Comparison of ENCODE assay signal across 9 cellular contexts in the genomic region with DNA sequence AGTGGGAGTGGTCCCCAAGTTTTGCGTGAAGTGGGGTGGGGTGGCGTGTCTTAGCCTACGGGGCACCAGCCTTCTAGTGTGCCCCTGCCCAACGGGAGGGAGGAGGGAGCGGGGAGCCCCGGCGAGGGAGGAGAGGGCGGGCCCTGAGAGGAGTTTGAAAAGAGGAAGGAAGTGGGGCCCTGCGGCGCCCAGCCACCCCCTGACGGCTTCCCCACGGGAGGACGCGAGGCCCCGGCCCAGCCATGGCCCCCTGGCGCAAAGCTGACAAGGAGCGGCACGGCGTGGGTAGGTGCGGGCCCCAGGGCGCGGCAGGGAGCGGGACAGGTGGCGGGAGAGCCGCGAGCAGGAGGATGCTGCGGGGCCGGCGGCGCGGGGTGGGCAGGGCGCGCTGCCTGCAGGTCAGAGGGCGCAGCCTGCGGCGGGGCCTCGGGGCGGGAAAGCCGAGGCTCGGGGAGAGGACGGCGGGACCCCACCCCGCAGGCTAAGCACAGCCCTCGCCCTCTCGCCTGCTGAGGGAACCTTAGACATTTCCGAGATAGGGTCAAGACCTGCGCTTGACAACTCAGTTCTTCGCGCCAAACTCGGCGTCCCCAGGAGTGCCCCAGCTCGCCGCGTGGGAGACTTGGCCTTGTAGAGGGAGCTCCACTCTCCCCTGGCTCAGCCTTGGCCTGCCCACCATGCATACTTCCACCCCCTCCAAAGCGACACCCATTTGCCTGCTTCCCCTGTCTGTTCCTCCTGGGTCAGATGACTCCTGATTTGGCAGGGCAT. TPM values are rescaled to one million over a fixed set of nuclear protein-coding genes. Genes with fewer than 3 reads are reported as not detected.
A peak's percentile ranks its signal among the peaks of the same experiment; 100 is the strongest.
DNase-seq lines count a peak whose midpoint lies in the region; ATAC-seq, FAIRE-seq and TF ChIP-seq lines count a peak whose summit lies in the region.
"Had no signal": no experiment of that assay in that cellular context is flagged by ENCODE, and none has a peak within 500 bp of the region (broad histone marks: within the 10 kb centered on the region; RNA-seq: fewer than 3 reads in every experiment).

A gene (plus strand): TSS at position 191 of the 771 bp plus-strand sequence. CDS start 52 bp downstream, at position 243.

- 3 to 10% (median 8%) methylated on average over 26 to 55 of the region's 55 CpGs for WGBS in small intestine, 3 donors

- peaks cover 42% of the 10 kb centered on the region for H3K4me1 Mint-ChIP-seq in activated T-helper 17 cell treated with anti-CD3 and anti-CD28 coated beads, Interleukin-2, amount 50 U/mL, for 72 hours

- no peak for FAIRE-seq in small intestine (lab: Jason Lieb, UNC)
- FAIRE-seq: TTC549 had no signal

- TF ChIP-seq CTCF in HFF-Myc (IDR thresholded peaks at IDR 0.05; ENCODE audit: low read depth, low read length, missing control alignments): no peak
- TF ChIP-seq CTCF in left ventricle myocardium inferior (IDR thresholded peaks at IDR 0.05; ENCODE audit: borderline replicate concordance): no peak

- DNase-seq in HFF-Myc (ENCODE audit: extremely low read depth, low read depth) (no peak), NOMO-1 treated with dmso at 0.1 percent for 144 hours (lab: John Stamatoyannopoulos, UW; ENCODE audit: unreplicated experiment) (peak; percentile 84), left ventricle myocardium inferior (peak; percentile 63), small intestine (peak; percentile 14), foreskin melanocyte (no peak), NCI-H2107 treated with DMSO at 0.1 percent for 48 hours (lab: John Stamatoyannopoulos, UW; ENCODE audit: unreplicated experiment) (no peak)

- H3K4me3 ChIP-seq in HFF-Myc (replicated peaks; ENCODE audit: low read depth, low read length) (0 out of 2 replicates have a peak within 1 kb of the TSS, but pooled peaks have one; percentile 11), left ventricle myocardium inferior (peak within 1 kb of the TSS; percentile 56), small intestine (ENCODE audit: low read depth in 1 of 2, low read length in 2 of 2) (peak within 1 kb of the TSS; percentile 50 to 56)

- H3K27me3 Mint-ChIP-seq in activated T-helper 17 cell treated with anti-CD3 and anti-CD28 coated beads, Interleukin-2, amount 50 U/mL, for 72 hours: no peaks in the 10 kb centered on the region

- ATAC-seq in activated T-helper 17 cell treated with anti-CD3 and anti-CD28 coated beads, Interleukin-2, amount 50 U/mL, for 72 hours (replicated peaks): peak; percentile 89

- H3K36me3 Mint-ChIP-seq in activated T-helper 17 cell treated with anti-CD3 and anti-CD28 coated beads, Interleukin-2, amount 50 U/mL, for 72 hours (ENCODE audit: low read depth): peaks cover 45% of the 10 kb centered on the region

- peak within 1 kb of the TSS; percentile 92 for H3K4me3 Mint-ChIP-seq in activated T-helper 17 cell treated with anti-CD3 and anti-CD28 coated beads, Interleukin-2, amount 50 U/mL, for 72 hours

- intact Hi-C loops in left ventricle myocardium inferior (cut with micrococcal nuclease): no loop called here

- peak within 1 kb of the TSS; percentile 95 for H3K27ac Mint-ChIP-seq in activated T-helper 17 cell treated with anti-CD3 and anti-CD28 coated beads, Interleukin-2, amount 50 U/mL, for 72 hours

- H3K4me1 ChIP-seq in left ventricle myocardium inferior (peaks cover 7% of the 10 kb centered on the region), small intestine (ENCODE audit: control insufficient read depth in 2 of 2, insufficient read depth in 1 of 2, low read depth in 1 of 2, low read length in 1 of 2) (no peaks in the 10 kb centered on the region)

- H3K36me3 ChIP-seq in left ventricle myocardium inferior (no peaks in the 10 kb centered on the region), small intestine (ENCODE audit: control insufficient read depth in 2 of 2, insufficient read depth in 2 of 2, low read length in 2 of 2) (no peaks in the 10 kb centered on the region)

- no peaks in the 10 kb centered on the region for H3K9me3 Mint-ChIP-seq in activated T-helper 17 cell treated with anti-CD3 and anti-CD28 coated beads, Interleukin-2, amount 50 U/mL, for 72 hours

- TF ChIP-seq POLR2A in GM10847 (IDR thresholded peaks at IDR 0.05; ENCODE audit: extremely low read depth, insufficient read length): peak; percentile 56

- H3K27me3 ChIP-seq in left ventricle myocardium inferior (ENCODE audit: low read depth) (peaks cover 38% of the 10 kb centered on the region), small intestine (ENCODE audit: control insufficient read depth in 2 of 2, insufficient read depth in 2 of 2, low read length in 2 of 2) (peaks cover 0 to 3% of the 10 kb centered on the region in 2 donors)

- peaks cover 18% of the 10 kb centered on the region for H3K9me3 ChIP-seq in left ventricle myocardium inferior (replicated peaks)
- H3K9me3 ChIP-seq in small intestine (ENCODE audit: control insufficient read depth, low read depth): no peaks in the 10 kb centered on the region

- H3K27ac ChIP-seq in left ventricle myocardium inferior (replicated peaks): peak within 1 kb of the TSS; percentile 56
- H3K27ac ChIP-seq in small intestine (ENCODE audit: low read depth in 1 of 2, low read length in 1 of 2): peak within 1 kb of the TSS; percentile 53 to 61

RNA-seq across cellular contexts. Expression of the gene that starts here (rescaled TPM):
- total RNA-seq in activated T-helper 17 cell treated with anti-CD3 and anti-CD28 coated beads, Interleukin-2, amount 50 U/mL, for 72 hours: 100 to 1,000 TPM; 229 to 244 TPM
- total RNA-seq in left ventricle myocardium inferior: 4.2 TPM
- 1 to 10 TPM; 1.3 to 3.8 (median 2.2) TPM for polyA plus RNA-seq in small intestine

Comparison
In these comparisons a context has a peak if more than half of its experiments do, and no peak if none do; other contexts are left out.
1. RNA of the gene that starts here (total RNA-seq): 229 to 244 TPM in activated T-helper 17 cell treated with anti-CD3 and anti-CD28 coated beads, Interleukin-2, amount 50 U/mL, for 72 hours; 4.2 TPM in left ventricle myocardium inferior (single experiment); every median in the first group is over 10 times any median in the second.
2. DNase-seq: peak in NOMO-1 treated with dmso at 0.1 percent for 144 hours (single experiment), left ventricle myocardium inferior (single experiment) and small intestine (single experiment); none in HFF-Myc (single experiment), foreskin melanocyte (single experiment) and NCI-H2107 treated with DMSO at 0.1 percent for 48 hours (single experiment).
3. Peak in every context shown above with its lines, with median percentiles within 50 percentile points of each other: H3K4me3 ChIP-seq.